In the genomic region with DNA sequence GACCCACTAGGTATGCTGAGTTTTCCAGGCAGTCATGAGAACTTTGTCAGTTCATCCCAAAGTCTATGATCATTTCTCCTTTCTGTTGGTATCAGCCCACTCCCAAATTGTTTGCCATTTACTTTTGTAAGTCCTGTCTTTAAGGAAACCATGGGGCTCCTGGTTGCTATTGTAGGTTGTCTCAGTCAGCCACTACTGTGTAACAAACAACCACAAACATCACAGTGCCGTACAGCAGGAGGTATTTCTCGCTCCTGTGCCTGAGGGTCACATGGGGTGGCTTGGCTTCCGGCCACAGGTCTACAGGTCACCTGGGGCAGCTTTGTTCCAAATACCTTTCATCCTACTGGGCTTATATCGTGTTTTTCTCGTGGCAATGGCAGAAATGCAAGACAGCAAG, we compare ENCODE assay signal across 30 cellular contexts.
"Had no signal": no experiment of that assay in that cellular context is flagged by ENCODE, and none has a peak within 500 bp of the region (broad histone marks: within the 10 kb centered on the region; RNA-seq: fewer than 3 reads in every experiment).

No MANE protein-coding gene starts in this region.

- H3K4me1 ChIP-seq: Peyer's patch had no signal

- H3K27ac ChIP-seq: KMS-11, Peyer's patch, WERI-Rb-1 had no signal

- H3K36me3 Mint-ChIP-seq: activated naive CD4-positive, alpha-beta T cell treated with anti-CD3 and anti-CD28 coated beads, Interleukin-2, amount 50 U/mL, for 24 hours; brain; T-cell had no signal

- H3K9me3 ChIP-seq: Peyer's patch had no signal

- H3K9me3 Mint-ChIP-seq: activated naive CD4-positive, alpha-beta T cell treated with anti-CD3 and anti-CD28 coated beads, Interleukin-2, amount 50 U/mL, for 24 hours; activated T-cell treated with anti-CD3 and anti-CD28 coated beads, Interleukin-2, amount 50 U/mL, for 24 hours; activated T-helper 2 cell treated with anti-CD3 and anti-CD28 coated beads, Interferon-gamma antibody, Interleukin-2, Interleukin-4, amounts not matched to agents 10 μg/mL and 5 μg/mL and 100 μg/mL, durations not matched to agents 14 hours and 24 hours and 36 hours; T-cell had no signal

- DNase-seq: activated CD4-positive, alpha-beta T cell treated with anti-CD3 and anti-CD28 coated beads, Interleukin-2, amount 50 U/mL, for 4 hours; activated CD8-positive, alpha-beta T cell treated with anti-CD3 and anti-CD28 coated beads, Interleukin-2, amount 10 ng/mL, durations not matched to agents 7 days and 5 days; activated gamma-delta T cell; activated T-cell treated with anti-CD3 and anti-CD28 coated beads, Interleukin-2, amount 50 U/mL, for 24 hours; anterior cingulate cortex; caudate nucleus; cerebellar nuclear complex; NCI-H1092 treated with DMSO at 0.1 percent for 48 hours; NCI-H1417; NCI-H146; NCI-H187; NCI-H2029 treated with DMSO at 0.1 percent for 48 hours; NCI-H2107; NCI-H2171; NCI-H510A; NCI-H526; NCI-H748 treated with DMSO at 0.1 percent for 48 hours; NK-92 treated with Interleukin-12 subunit alpha and Interleukin-12 subunit beta, amount 100 ng/mL, for 24 hours; Peyer's patch; RPMI8226; SHP77 treated with DMSO at 0.1 percent for 48 hours; T-cell; T-helper 17 cell; T1000; WERI-Rb-1 had no signal

- H3K4me2 ChIP-seq: KMS-11 had no signal

- H3K9ac ChIP-seq: KMS-11 had no signal

- H3K4me3 ChIP-seq: Peyer's patch had no signal

- H3K27me3 Mint-ChIP-seq: activated naive CD4-positive, alpha-beta T cell treated with anti-CD3 and anti-CD28 coated beads, Interleukin-2, amount 50 U/mL, for 24 hours had no signal

- FAIRE-seq: bronchial epithelial cell had no signal

- H3K36me3 ChIP-seq: Peyer's patch, WERI-Rb-1 had no signal

- H3K27ac Mint-ChIP-seq: brain, T-helper 17 cell had no signal

- H3K4me3 Mint-ChIP-seq: activated CD8-positive, alpha-beta T cell treated with anti-CD3 and anti-CD28 coated beads, Interleukin-2, amount 10 ng/mL, durations not matched to agents 7 days and 5 days; activated T-cell treated with anti-CD3 and anti-CD28 coated beads, Interleukin-2, amount 50 U/mL, for 24 hours; brain; T-helper 17 cell had no signal

- H3K27me3 ChIP-seq: Peyer's patch had no signal
